1 cellular context compared by ENCODE assay signal in genomic region chr10:89452193-89452592, GRCh38.
TF ChIP-seq lines count a peak whose summit lies in the region.

No MANE protein-coding gene starts in this region.

TF ChIP-seq in endothelial cell of umbilical vein, 7 proteins besides CTCF, POLR2A, EP300 and RAD21:
- no peak for TF ChIP-seq MAX (IDR thresholded peaks at IDR 0.05; ENCODE audit: insufficient read depth, insufficient read length)
- no peak for TF ChIP-seq GATA2 (IDR thresholded peaks at IDR 0.05; ENCODE audit: insufficient read depth, insufficient read length, low read depth, low read length)
- peak; percentile 44 for TF ChIP-seq FOS (IDR thresholded peaks at IDR 0.05; ENCODE audit: borderline replicate concordance, insufficient read depth, low read length)
- no peak for TF ChIP-seq MYC (IDR thresholded peaks at IDR 0.05; ENCODE audit: low read depth, low read length)
